18 cellular contexts compared by ENCODE assay signal in genomic region chrX:155112171-155112570, GRCh38.
"Had no signal": no experiment of that assay in that cellular context is flagged by ENCODE, and none has a peak within 500 bp of the region (broad histone marks: within the 10 kb centered on the region; RNA-seq: fewer than 3 reads in every experiment).

No MANE protein-coding gene starts in this region.

- H3K36me3 ChIP-seq: brain microvascular endothelial cell, sigmoid colon, upper lobe of right lung had no signal

- H3K4me3 ChIP-seq: esophagus squamous epithelium, lower lobe of right lung, sigmoid colon, upper lobe of right lung had no signal

- H3K4me3 Mint-ChIP-seq: activated CD4-positive, alpha-beta T cell treated with anti-CD3 and anti-CD28 coated beads, Interleukin-2, amount 10 ng/mL, durations not matched to agents 24 days and 14 days; activated CD8-positive, alpha-beta T cell treated with anti-CD3 and anti-CD28 coated beads for 36 hours; activated naive CD4-positive, alpha-beta T cell treated with anti-CD3 and anti-CD28 coated beads, Interleukin-2, amount 10 ng/mL, durations not matched to agents 7 days and 5 days; activated naive CD8-positive, alpha-beta T cell treated with anti-CD3 and anti-CD28 coated beads, Interleukin-2, amount 50 U/mL, for 24 hours; activated T-cell treated with anti-CD3 and anti-CD28 coated beads, Interleukin-2, amount 50 U/mL, for 24 hours; mesothelial cell of epicardium; natural killer cell treated with Interleukin-12 subunit alpha and Interleukin-12 subunit beta and Interleukin-15 and Interleukin-18, amount 100 ng/mL, for 72 hours; stimulated activated effector memory CD8-positive, alpha-beta T cell treated with anti-CD3 and anti-CD28 coated beads, Interleukin-12 subunit alpha, Interleukin-12 subunit beta, amount 100 ng/mL, for 72 hours had no signal

- H3K27me3 Mint-ChIP-seq: activated CD4-positive, alpha-beta T cell treated with anti-CD3 and anti-CD28 coated beads, Interleukin-2, amount 10 ng/mL, durations not matched to agents 24 days and 14 days; activated CD8-positive, alpha-beta T cell treated with anti-CD3 and anti-CD28 coated beads for 36 hours; activated naive CD4-positive, alpha-beta T cell treated with anti-CD3 and anti-CD28 coated beads, Interleukin-2, amount 10 ng/mL, durations not matched to agents 7 days and 5 days; activated naive CD8-positive, alpha-beta T cell treated with anti-CD3 and anti-CD28 coated beads, Interleukin-2, amount 50 U/mL, for 24 hours had no signal

- H3K27ac Mint-ChIP-seq: activated CD4-positive, alpha-beta T cell treated with anti-CD3 and anti-CD28 coated beads, Interleukin-2, amount 10 ng/mL, durations not matched to agents 24 days and 14 days; activated CD8-positive, alpha-beta T cell treated with anti-CD3 and anti-CD28 coated beads for 36 hours; activated naive CD4-positive, alpha-beta T cell treated with anti-CD3 and anti-CD28 coated beads, Interleukin-2, amount 10 ng/mL, durations not matched to agents 7 days and 5 days; activated naive CD8-positive, alpha-beta T cell treated with anti-CD3 and anti-CD28 coated beads, Interleukin-2, amount 50 U/mL, for 24 hours; activated T-cell treated with anti-CD3 and anti-CD28 coated beads, Interleukin-2, amount 50 U/mL, for 24 hours; mesothelial cell of epicardium; natural killer cell treated with Interleukin-12 subunit alpha and Interleukin-12 subunit beta and Interleukin-15 and Interleukin-18, amount 100 ng/mL, for 72 hours; stimulated activated effector memory CD8-positive, alpha-beta T cell treated with anti-CD3 and anti-CD28 coated beads, Interleukin-12 subunit alpha, Interleukin-12 subunit beta, amount 100 ng/mL, for 72 hours had no signal

- H3K79me2 ChIP-seq: parathyroid adenoma had no signal

- H3K9me3 Mint-ChIP-seq: activated CD4-positive, alpha-beta T cell treated with anti-CD3 and anti-CD28 coated beads, Interleukin-2, amount 10 ng/mL, durations not matched to agents 24 days and 14 days; activated CD8-positive, alpha-beta T cell treated with anti-CD3 and anti-CD28 coated beads for 36 hours; activated naive CD4-positive, alpha-beta T cell treated with anti-CD3 and anti-CD28 coated beads, Interleukin-2, amount 10 ng/mL, durations not matched to agents 7 days and 5 days; activated naive CD8-positive, alpha-beta T cell treated with anti-CD3 and anti-CD28 coated beads, Interleukin-2, amount 50 U/mL, for 24 hours; activated T-cell treated with anti-CD3 and anti-CD28 coated beads, Interleukin-2, amount 50 U/mL, for 24 hours; natural killer cell treated with Interleukin-12 subunit alpha and Interleukin-12 subunit beta and Interleukin-15 and Interleukin-18, amount 100 ng/mL, for 72 hours; stimulated activated effector memory CD8-positive, alpha-beta T cell treated with anti-CD3 and anti-CD28 coated beads, Interleukin-12 subunit alpha, Interleukin-12 subunit beta, amount 100 ng/mL, for 72 hours had no signal

- H3K9me3 ChIP-seq: esophagus squamous epithelium, lower lobe of right lung, sigmoid colon, upper lobe of right lung had no signal

- H3K27me3 ChIP-seq: brain microvascular endothelial cell, esophagus squamous epithelium, sigmoid colon, upper lobe of right lung had no signal

- DNase-seq: activated CD4-positive, alpha-beta T cell treated with anti-CD3 and anti-CD28 coated beads, Interleukin-2, amount 10 ng/mL, durations not matched to agents 24 days and 14 days; activated CD8-positive, alpha-beta T cell treated with anti-CD3 and anti-CD28 coated beads for 36 hours; activated naive CD4-positive, alpha-beta T cell treated with anti-CD3 and anti-CD28 coated beads, Interleukin-2, amount 10 ng/mL, durations not matched to agents 7 days and 5 days; activated naive CD8-positive, alpha-beta T cell treated with anti-CD3 and anti-CD28 coated beads, Interleukin-2, amount 50 U/mL, for 24 hours; activated T-cell treated with anti-CD3 and anti-CD28 coated beads, Interleukin-2, amount 50 U/mL, for 24 hours; anterior cingulate cortex; brain microvascular endothelial cell; cortex of kidney; esophagus squamous epithelium; lower lobe of right lung; sigmoid colon; stimulated activated CD4-positive, alpha-beta T cell treated with anti-CD3 and anti-CD28 coated beads, Interleukin-4, amount 100 ng/mL, for 24 hours; T1000; upper lobe of right lung had no signal

- H3K4me1 ChIP-seq: esophagus squamous epithelium, lower lobe of right lung, parathyroid adenoma, sigmoid colon, upper lobe of right lung had no signal

- H2AFZ ChIP-seq: parathyroid adenoma had no signal

- H3K4me1 Mint-ChIP-seq: activated naive CD4-positive, alpha-beta T cell treated with anti-CD3 and anti-CD28 coated beads, Interleukin-2, amount 10 ng/mL, durations not matched to agents 7 days and 5 days; mesothelial cell of epicardium had no signal

- H3K27ac ChIP-seq: brain microvascular endothelial cell, esophagus squamous epithelium, lower lobe of right lung, parathyroid adenoma, sigmoid colon, upper lobe of right lung had no signal

- H3K9ac ChIP-seq: parathyroid adenoma had no signal

- ATAC-seq: activated CD8-positive, alpha-beta T cell treated with anti-CD3 and anti-CD28 coated beads for 36 hours; activated naive CD8-positive, alpha-beta T cell treated with anti-CD3 and anti-CD28 coated beads, Interleukin-2, amount 50 U/mL, for 24 hours; lower lobe of right lung; natural killer cell treated with Interleukin-12 subunit alpha and Interleukin-12 subunit beta and Interleukin-15 and Interleukin-18, amount 100 ng/mL, for 72 hours; stimulated activated effector memory CD8-positive, alpha-beta T cell treated with anti-CD3 and anti-CD28 coated beads, Interleukin-12 subunit alpha, Interleukin-12 subunit beta, amount 100 ng/mL, for 72 hours; upper lobe of right lung had no signal
